Comparison of ENCODE assay signal across 17 cellular contexts in the genomic region with DNA sequence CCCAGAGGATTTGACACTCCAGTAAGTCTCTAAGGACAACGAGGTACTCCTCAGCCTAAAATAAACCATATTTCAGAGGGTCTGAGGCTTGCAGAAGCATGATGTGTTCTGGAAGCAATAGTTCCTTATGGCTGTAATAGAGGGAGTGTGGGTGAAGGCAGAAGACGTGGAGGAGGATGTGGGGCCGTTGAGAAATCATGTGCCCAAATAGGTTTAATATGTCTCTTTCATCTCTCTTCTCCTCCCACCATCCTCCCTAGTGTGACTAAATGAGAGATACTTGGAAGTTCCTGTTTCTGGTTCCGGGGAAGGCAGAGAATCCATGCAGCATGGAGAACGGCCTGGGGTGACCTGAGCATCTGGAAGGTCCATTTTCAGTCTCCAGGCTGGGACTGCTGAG.
DNase-seq lines count a peak whose midpoint lies in the region; TF ChIP-seq lines count a peak whose summit lies in the region.
"Had no signal": no experiment of that assay in that cellular context is flagged by ENCODE, and none has a peak within 500 bp of the region (broad histone marks: within the 10 kb centered on the region; RNA-seq: fewer than 3 reads in every experiment).

No MANE protein-coding gene starts in this region.

- no peaks in the 10 kb centered on the region for H3K4me1 ChIP-seq in smooth muscle cell (ENCODE audit: low read depth)
- H3K4me1 ChIP-seq: Peyer's patch had no signal

- H3K4me2 ChIP-seq in smooth muscle cell, result peak overlapping the region; percentile 73
- H3K4me2 ChIP-seq: SK-N-SH had no signal

- H3K4me3 ChIP-seq in NB4 (ENCODE audit: low read depth, low read length) (no peak overlapping the region), fibroblast of mammary gland (ENCODE audit: control insufficient read depth, low read depth, low read length) (no peak overlapping the region), smooth muscle cell (no peak overlapping the region)
- H3K4me3 ChIP-seq: Peyer's patch had no signal

- no peaks in the 10 kb centered on the region for H3K79me2 ChIP-seq in smooth muscle cell (ENCODE audit: low read depth)

- no peaks in the 10 kb centered on the region for H3K27me3 ChIP-seq in smooth muscle cell (ENCODE audit: low read depth)
- H3K27me3 ChIP-seq: Peyer's patch had no signal

- no peak for TF ChIP-seq POLR2A in NB4 (IDR thresholded peaks at IDR 0.05; ENCODE audit: extremely low read depth, insufficient read length)

- DNase-seq in NCI-H82 (lab: John Stamatoyannopoulos, UW), result peak; percentile 9
- no peak for DNase-seq in NCI-H82 treated with DMSO at 0.1 percent for 48 hours (lab: John Stamatoyannopoulos, UW; ENCODE audit: unreplicated experiment)
- peak; percentile 53 for DNase-seq in NB4 (ENCODE audit: low read depth)
- peak; percentile 11 for DNase-seq in fibroblast of mammary gland (ENCODE audit: low read depth)
- no peak for DNase-seq in smooth muscle cell (lab: John Stamatoyannopoulos, UW; ENCODE audit: unreplicated experiment)
- DNase-seq in AG08396 (ENCODE audit: low spot score), result no peak
- no peak for DNase-seq in SW 1271 (lab: John Stamatoyannopoulos, UW)
- DNase-seq in anterior cingulate cortex (lab: John Stamatoyannopoulos, UW), result no peak
- DNase-seq: DMS79 treated with DMSO at 0.1 percent for 48 hours, KG1, NCI-H1105, NCI-H1694 treated with DMSO at 0.1 percent for 48 hours, NCI-H510A treated with DMSO at 0.1 percent for 48 hours, NCI-H774, Peyer's patch, SK-N-SH had no signal

- peak overlapping the region; percentile 46 for H3K27ac ChIP-seq in smooth muscle cell (ENCODE audit: low read depth)
- H3K27ac ChIP-seq: 22Rv1, Peyer's patch had no signal

- H3K36me3 ChIP-seq in smooth muscle cell (ENCODE audit: low read depth), result no peaks in the 10 kb centered on the region
- H3K36me3 ChIP-seq: Peyer's patch had no signal

- peaks cover 14% of the 10 kb centered on the region for H3F3A ChIP-seq in smooth muscle cell (ENCODE audit: low read depth)

- no peaks in the 10 kb centered on the region for H4K20me1 ChIP-seq in smooth muscle cell (ENCODE audit: low read depth)

- peak overlapping the region; percentile 86 for H2AFZ ChIP-seq in smooth muscle cell (ENCODE audit: low read depth)

- TF ChIP-seq CTCF in NB4 (IDR thresholded peaks at IDR 0.05; ENCODE audit: low read depth, low read length) (no peak), fibroblast of mammary gland (conservative IDR thresholded peaks at IDR 0.05; ENCODE audit: control insufficient read depth, insufficient read depth, low read depth, low read length) (no peak), smooth muscle cell (IDR thresholded peaks at IDR 0.05; ENCODE audit: borderline replicate concordance, insufficient read depth, poor library complexity, severe bottlenecking) (no peak)

- 32% methylated on average over 5 of the region's 5 CpGs for WGBS in smooth muscle cell (ENCODE audit: low lambda C conversion rate)

- H3K9me3 ChIP-seq in smooth muscle cell (replicated peaks; ENCODE audit: low read depth), result no peaks in the 10 kb centered on the region
- H3K9me3 ChIP-seq: Peyer's patch, SK-N-SH had no signal

- no peak overlapping the region for H3K9ac ChIP-seq in smooth muscle cell (ENCODE audit: low read depth)
- H3K9ac ChIP-seq: SK-N-SH had no signal

Comparison
In these comparisons a context has a peak if more than half of its experiments do, and no peak if none do; other contexts are left out.
1. DNase-seq: peak in NCI-H82 (single experiment), NB4 (single experiment) and fibroblast of mammary gland (single experiment); none in NCI-H82 treated with DMSO at 0.1 percent for 48 hours (single experiment), smooth muscle cell (single experiment), AG08396 (single experiment), SW 1271 (0 of 2) and anterior cingulate cortex (0 of 58).